ENCODE assay signal across 1 cellular context in genomic region chr16:46973457-46974324, GRCh38.
TF ChIP-seq lines count a peak whose summit lies in the region.

Gene DNAJA2 (minus strand): TSS chr16:46973674. CDS start chr16:46973572, 102 bp downstream.

TF ChIP-seq in K562, 482 proteins besides CTCF, POLR2A, EP300 and RAD21 (continued from another document):
- TF ChIP-seq, protein P1, sequence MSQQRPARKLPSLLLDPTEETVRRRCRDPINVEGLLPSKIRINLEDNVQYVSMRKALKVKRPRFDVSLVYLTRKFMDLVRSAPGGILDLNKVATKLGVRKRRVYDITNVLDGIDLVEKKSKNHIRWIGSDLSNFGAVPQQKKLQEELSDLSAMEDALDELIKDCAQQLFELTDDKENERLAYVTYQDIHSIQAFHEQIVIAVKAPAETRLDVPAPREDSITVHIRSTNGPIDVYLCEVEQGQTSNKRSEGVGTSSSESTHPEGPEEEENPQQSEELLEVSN (IDR thresholded peaks at IDR 0.05; ENCODE audit: borderline replicate concordance in 1 of 2, extremely low read depth in 1 of 2, insufficient read depth in 1 of 2, insufficient read length in 1 of 2, low read depth in 1 of 2, low read length in 1 of 2, poor library complexity in 1 of 2, severe bottlenecking in 1 of 2), result peak; percentile 73 to 89
- no peak for TF ChIP-seq ELK3 (CRISPR knock-in tag; IDR thresholded peaks at IDR 0.05)
- TF ChIP-seq ESRRB (CRISPR knock-in tag; IDR thresholded peaks at IDR 0.05; ENCODE audit: borderline replicate concordance), result peak; percentile 53; the same call in 1 of the 2 replicates
- TF ChIP-seq HDAC1 (IDR thresholded peaks at IDR 0.05), result peak in 1 of 2 experiments; percentile 53; a peak in 2 of 4 replicates
- no peak for TF ChIP-seq ZFP1 (CRISPR knock-in tag; IDR thresholded peaks at IDR 0.05)
- TF ChIP-seq, protein P2, sequence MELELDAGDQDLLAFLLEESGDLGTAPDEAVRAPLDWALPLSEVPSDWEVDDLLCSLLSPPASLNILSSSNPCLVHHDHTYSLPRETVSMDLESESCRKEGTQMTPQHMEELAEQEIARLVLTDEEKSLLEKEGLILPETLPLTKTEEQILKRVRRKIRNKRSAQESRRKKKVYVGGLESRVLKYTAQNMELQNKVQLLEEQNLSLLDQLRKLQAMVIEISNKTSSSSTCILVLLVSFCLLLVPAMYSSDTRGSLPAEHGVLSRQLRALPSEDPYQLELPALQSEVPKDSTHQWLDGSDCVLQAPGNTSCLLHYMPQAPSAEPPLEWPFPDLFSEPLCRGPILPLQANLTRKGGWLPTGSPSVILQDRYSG (tag; conservative IDR thresholded peaks at IDR 0.05; ENCODE audit: low read depth), result 0 out of 2 replicates have a peak, but pooled peaks have one; percentile 63
- 0 out of 2 replicates have a peak, but pooled peaks have one; percentile 12 for TF ChIP-seq E2F5 (CRISPR knock-in tag; IDR thresholded peaks at IDR 0.05)
